Comparison of ENCODE assay signal across 2 cellular contexts in genomic region chr18:26425148-26425531, GRCh38.
A peak's percentile ranks its signal among the peaks of the same experiment; 100 is the strongest.
TF ChIP-seq lines count a peak whose summit lies in the region.

No MANE protein-coding gene starts in this region.

TF ChIP-seq in GM23338, 12 proteins besides CTCF, POLR2A, EP300 and RAD21:
- TF ChIP-seq JUNB (IDR thresholded peaks at IDR 0.05; ENCODE audit: unreplicated experiment), result no peak
- TF ChIP-seq CREB1 (CRISPR knock-in tag; IDR thresholded peaks at IDR 0.05; ENCODE audit: low read depth), result no peak
- no peak for TF ChIP-seq ETS1 (IDR thresholded peaks at IDR 0.05)
- no peak for TF ChIP-seq REST (IDR thresholded peaks at IDR 0.05; ENCODE audit: unreplicated experiment)
- no peak for TF ChIP-seq NANOG (IDR thresholded peaks at IDR 0.05; ENCODE audit: borderline replicate concordance)

TF ChIP-seq in GM12878, 131 proteins besides CTCF, POLR2A, EP300 and RAD21:
- TF ChIP-seq IKZF1 (conservative IDR thresholded peaks at IDR 0.05), result 0 out of 2 replicates have a peak, but pooled peaks have one; percentile 7
- no peak for TF ChIP-seq SIX5 (IDR thresholded peaks at IDR 0.05; ENCODE audit: low read depth, low read length, severe bottlenecking)
